24 cellular contexts compared by ENCODE assay signal in the genomic region with DNA sequence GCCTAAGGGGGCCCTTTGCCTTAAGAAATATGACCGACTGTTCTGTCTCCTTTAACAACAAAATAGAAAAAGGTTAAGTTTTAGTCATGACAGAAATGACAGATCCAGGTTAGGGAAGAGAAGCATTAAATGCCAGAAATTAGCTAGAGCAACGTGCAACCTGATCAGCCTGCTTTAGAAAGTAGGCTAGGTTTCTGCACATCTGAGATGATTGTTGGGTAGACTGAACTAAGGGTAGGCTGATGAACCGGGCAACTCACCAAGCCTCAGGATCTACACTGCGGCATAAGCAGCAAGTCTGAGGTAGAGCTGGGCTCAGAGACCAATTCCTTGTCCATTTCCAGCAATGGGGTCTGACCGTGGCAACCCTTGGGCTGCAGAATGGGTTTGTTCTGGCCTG. TPM values are rescaled to one million over a fixed set of nuclear protein-coding genes. Genes with fewer than 3 reads are reported as not detected.
DNase-seq lines count a peak whose midpoint lies in the region; ATAC-seq, FAIRE-seq and TF ChIP-seq lines count a peak whose summit lies in the region.
"Had no signal": no experiment of that assay in that cellular context is flagged by ENCODE, and none has a peak within 500 bp of the region (broad histone marks: within the 10 kb centered on the region; RNA-seq: fewer than 3 reads in every experiment).

No MANE protein-coding gene starts in this region.

- intact Hi-C loops in kidney (cut with DNase I), result no loop called here
- intact Hi-C loops in CD8-positive, alpha-beta T cell (cut with DNase I, micrococcal nuclease), result no loop called here

- H3K4me2 ChIP-seq in neural progenitor cell, result no peak overlapping the region
- H3K4me2 ChIP-seq: BLaER1 had no signal

- CTCF ChIA-PET in activated CD8-positive, alpha-beta memory T cell treated with anti-CD3 and anti-CD28 coated beads, Interleukin-2, amount 10 ng/mL, durations not matched to agents 7 days and 5 days (lab: Charles Lee), result interaction anchor here (1.3 kb wide), 1 partner anchor 71 kb away, joined by 3 read pairs; no protein-coding TSS in a partner anchor
- CTCF ChIA-PET in CD8-positive, alpha-beta T cell (lab: Charles Lee), result interaction anchor here (1.3 kb wide), 1 partner anchor 10 kb away, joined by 3 read pairs; no protein-coding TSS in a partner anchor

- no peaks in the 10 kb centered on the region for H3K27me3 ChIP-seq in neural progenitor cell
- H3K27me3 ChIP-seq in CD8-positive, alpha-beta T cell (ENCODE audit: insufficient read depth, low read length), result no peaks in the 10 kb centered on the region
- H3K27me3 ChIP-seq: BLaER1 had no signal

- POLR2A ChIA-PET in CD8-positive, alpha-beta T cell (lab: Charles Lee), result no interaction called here

- no peak overlapping the region for H2AFZ ChIP-seq in neural progenitor cell (replicated peaks)

- H3K4me1 Mint-ChIP-seq in activated CD8-positive, alpha-beta memory T cell treated with anti-CD3 and anti-CD28 coated beads, Interleukin-2, amount 10 ng/mL, durations not matched to agents 7 days and 5 days, result no peaks in the 10 kb centered on the region
- no peaks in the 10 kb centered on the region for H3K4me1 Mint-ChIP-seq in neural progenitor cell
- no peaks in the 10 kb centered on the region for H3K4me1 Mint-ChIP-seq in CD8-positive, alpha-beta T cell (ENCODE audit: low read depth)
- H3K4me1 Mint-ChIP-seq: B cell; CD8-positive, alpha-beta memory T cell had no signal

- H4K20me1 ChIP-seq in neural progenitor cell (ENCODE audit: low read depth), result no peaks in the 10 kb centered on the region
- H4K20me1 ChIP-seq: BLaER1 had no signal

- no peaks in the 10 kb centered on the region for H3K9me3 ChIP-seq in kidney (ENCODE audit: control insufficient read depth in 1 of 2, low read length in 2 of 2)
- H3K9me3 ChIP-seq in neural progenitor cell (ENCODE audit: low read depth), result no peaks in the 10 kb centered on the region
- no peaks in the 10 kb centered on the region for H3K9me3 ChIP-seq in CD8-positive, alpha-beta T cell (ENCODE audit: low read length)
- H3K9me3 ChIP-seq: BLaER1 had no signal

- no peak for ATAC-seq in activated CD8-positive, alpha-beta memory T cell treated with anti-CD3 and anti-CD28 coated beads, Interleukin-2, amount 10 ng/mL, durations not matched to agents 7 days and 5 days
- no peak for ATAC-seq in GM19035 (IDR thresholded peaks at IDR 0.05; ENCODE audit: unreplicated experiment)
- ATAC-seq in CD8-positive, alpha-beta T cell, result no peak
- ATAC-seq: GM12878 had no signal

- no peak for FAIRE-seq in kidney (lab: Jason Lieb, UNC)
- FAIRE-seq: A204.1, D721Med, GM12878, H1 had no signal

- H3K36me3 ChIP-seq in kidney (ENCODE audit: control insufficient read depth in 1 of 2, insufficient read depth in 2 of 2, low read length in 2 of 2) (no peaks in the 10 kb centered on the region), neural progenitor cell (no peaks in the 10 kb centered on the region)
- H3K36me3 ChIP-seq in CD8-positive, alpha-beta T cell (ENCODE audit: insufficient read depth, low read length), result no peaks in the 10 kb centered on the region
- H3K36me3 ChIP-seq: BLaER1 had no signal

- no peaks in the 10 kb centered on the region for H3K36me3 Mint-ChIP-seq in activated CD8-positive, alpha-beta memory T cell treated with anti-CD3 and anti-CD28 coated beads, Interleukin-2, amount 10 ng/mL, durations not matched to agents 7 days and 5 days
- no peaks in the 10 kb centered on the region for H3K36me3 Mint-ChIP-seq in neural progenitor cell
- H3K36me3 Mint-ChIP-seq in CD8-positive, alpha-beta T cell, result no peaks in the 10 kb centered on the region
- H3K36me3 Mint-ChIP-seq: CD4-positive, CD25-positive, alpha-beta regulatory T cell; CD8-positive, alpha-beta memory T cell had no signal

- DNase-seq in activated CD8-positive, alpha-beta memory T cell treated with anti-CD3 and anti-CD28 coated beads, Interleukin-2, amount 10 ng/mL, durations not matched to agents 7 days and 5 days, result peak; percentile 21
- DNase-seq in activated CD8-positive, alpha-beta memory T cell treated with anti-CD3 and anti-CD28 coated beads, Interleukin-2, amount 50 U/mL, for 48 hours, result no peak
- peak; percentile 1 for DNase-seq in kidney
- peak; percentile 79 for DNase-seq in putamen (ENCODE audit: low spot score)
- no peak for DNase-seq in neural progenitor cell (ENCODE audit: low spot score)
- no peak for DNase-seq in CD8-positive, alpha-beta T cell
- DNase-seq: CD4-positive, CD25-positive, alpha-beta regulatory T cell; CD8-positive, alpha-beta memory T cell; DMS 273 treated with DMSO at 0.1 percent for 48 hours; DMS79; EL; GDM1; H7; HCEC 1CT had no signal

- no peaks in the 10 kb centered on the region for H3K9me3 Mint-ChIP-seq in activated CD8-positive, alpha-beta memory T cell treated with anti-CD3 and anti-CD28 coated beads, Interleukin-2, amount 10 ng/mL, durations not matched to agents 7 days and 5 days (ENCODE audit: low read depth)
- H3K9me3 Mint-ChIP-seq in neural progenitor cell, result no peaks in the 10 kb centered on the region
- no peaks in the 10 kb centered on the region for H3K9me3 Mint-ChIP-seq in CD8-positive, alpha-beta T cell
- H3K9me3 Mint-ChIP-seq: CD8-positive, alpha-beta memory T cell had no signal

- TF ChIP-seq CTCF in kidney (IDR thresholded peaks at IDR 0.05; ENCODE audit: borderline replicate concordance, extremely low read depth, insufficient read depth) (no peak), neural progenitor cell (IDR thresholded peaks at IDR 0.05) (no peak)
- TF ChIP-seq CTCF in CD8-positive, alpha-beta T cell (IDR thresholded peaks at IDR 0.05), result no peak

- H3F3A ChIP-seq in neural progenitor cell (ENCODE audit: low read depth), result no peaks in the 10 kb centered on the region

- no peak overlapping the region for H3K27ac Mint-ChIP-seq in activated CD8-positive, alpha-beta memory T cell treated with anti-CD3 and anti-CD28 coated beads, Interleukin-2, amount 10 ng/mL, durations not matched to agents 7 days and 5 days
- no peak overlapping the region for H3K27ac Mint-ChIP-seq in neural progenitor cell
- no peak overlapping the region for H3K27ac Mint-ChIP-seq in CD8-positive, alpha-beta T cell
- H3K27ac Mint-ChIP-seq: B cell; CD4-positive, CD25-positive, alpha-beta regulatory T cell had no signal

- H3K27ac ChIP-seq in kidney (ENCODE audit: low read depth in 2 of 2, low read length in 2 of 2) (no peak overlapping the region), neural progenitor cell (no peak overlapping the region)
- H3K27ac ChIP-seq in CD8-positive, alpha-beta T cell (ENCODE audit: low read depth, low read length), result no peak overlapping the region
- H3K27ac ChIP-seq: 22Rv1, BLaER1, C4-2B had no signal

- H3K4me1 ChIP-seq in kidney (ENCODE audit: control insufficient read depth in 1 of 2, insufficient read depth in 1 of 2, low read depth in 1 of 2, low read length in 2 of 2) (no peaks in the 10 kb centered on the region), neural progenitor cell (no peaks in the 10 kb centered on the region)
- no peaks in the 10 kb centered on the region for H3K4me1 ChIP-seq in CD8-positive, alpha-beta T cell (ENCODE audit: insufficient read depth, low read length)

- no peak overlapping the region for H3K4me3 Mint-ChIP-seq in activated CD8-positive, alpha-beta memory T cell treated with anti-CD3 and anti-CD28 coated beads, Interleukin-2, amount 10 ng/mL, durations not matched to agents 7 days and 5 days
- H3K4me3 Mint-ChIP-seq in neural progenitor cell, result no peak overlapping the region
- no peak overlapping the region for H3K4me3 Mint-ChIP-seq in CD8-positive, alpha-beta T cell
- H3K4me3 Mint-ChIP-seq: B cell; CD4-positive, CD25-positive, alpha-beta regulatory T cell; CD8-positive, alpha-beta memory T cell had no signal

- H3K79me2 ChIP-seq in neural progenitor cell (ENCODE audit: low read depth), result no peaks in the 10 kb centered on the region

- H3K4me3 ChIP-seq in kidney (ENCODE audit: low read length in 2 of 2) (no peak overlapping the region), neural progenitor cell (no peak overlapping the region)
- no peak overlapping the region for H3K4me3 ChIP-seq in CD8-positive, alpha-beta T cell (ENCODE audit: low read depth, low read length)
- H3K4me3 ChIP-seq: BLaER1, GM12878 had no signal

- peaks cover 5% of the 10 kb centered on the region for H3K27me3 Mint-ChIP-seq in activated CD8-positive, alpha-beta memory T cell treated with anti-CD3 and anti-CD28 coated beads, Interleukin-2, amount 10 ng/mL, durations not matched to agents 7 days and 5 days
- H3K27me3 Mint-ChIP-seq in neural progenitor cell (ENCODE audit: insufficient read depth, low read depth), result peaks cover 6% of the 10 kb centered on the region
- peaks cover 15% of the 10 kb centered on the region for H3K27me3 Mint-ChIP-seq in CD8-positive, alpha-beta T cell (ENCODE audit: low read depth)

- no peak overlapping the region for H3K9ac ChIP-seq in kidney (ENCODE audit: low read length in 2 of 2)
- H3K9ac ChIP-seq in neural progenitor cell, result no peak overlapping the region
- H3K9ac ChIP-seq: BLaER1 had no signal

RNA-seq across cellular contexts. Expression of a gene that starts 29.4 kb away (rescaled TPM):
- total RNA-seq in activated CD8-positive, alpha-beta memory T cell treated with anti-CD3 and anti-CD28 coated beads, Interleukin-2, amount 10 ng/mL, durations not matched to agents 7 days and 5 days, result 10 to 100 TPM; 25.0 to 35.6 TPM
- total RNA-seq in kidney (217 TPM), neural progenitor cell (ENCODE audit: low replicate concordance) (371 and 405 TPM in 2 replicates)
- 435 TPM for polyA plus RNA-seq in kidney (ENCODE audit: insufficient read depth, low read depth, low replicate concordance)
- total RNA-seq in CD8-positive, alpha-beta T cell, result 10 to 100 TPM; 24.6 to 25.4 TPM

RNA-seq across cellular contexts. Expression of a gene that starts 29.9 kb away (rescaled TPM):
- total RNA-seq in activated CD8-positive, alpha-beta memory T cell treated with anti-CD3 and anti-CD28 coated beads, Interleukin-2, amount 10 ng/mL, durations not matched to agents 7 days and 5 days, result 10 to 100 TPM; 20.9 to 25.6 TPM
- total RNA-seq in kidney, result 27.1 TPM
- 60.1 TPM for polyA plus RNA-seq in kidney (ENCODE audit: insufficient read depth, low read depth, low replicate concordance)
- 45.5 and 47.0 TPM in 2 replicates for total RNA-seq in neural progenitor cell (ENCODE audit: low replicate concordance)
- 10 to 100 TPM; 18.6 to 24.0 TPM for total RNA-seq in CD8-positive, alpha-beta T cell

RNA-seq across cellular contexts. Expression of a gene that starts 37.7 kb away (rescaled TPM):
- not detected for total RNA-seq in activated CD8-positive, alpha-beta memory T cell treated with anti-CD3 and anti-CD28 coated beads, Interleukin-2, amount 10 ng/mL, durations not matched to agents 7 days and 5 days
- total RNA-seq in kidney (0.13 TPM), neural progenitor cell (ENCODE audit: low replicate concordance) (0.40 TPM in 1 of 2 replicates, not detected in the other)
- 0.47 TPM for polyA plus RNA-seq in kidney (ENCODE audit: insufficient read depth, low read depth, low replicate concordance)
- not detected for total RNA-seq in CD8-positive, alpha-beta T cell
- total RNA-seq: B cell; CD4-positive, CD25-positive, alpha-beta regulatory T cell; CD8-positive, alpha-beta memory T cell; GM12878 had no signal
- polyA plus RNA-seq: AG04450; CD4-positive, CD25-positive, alpha-beta regulatory T cell; CD8-positive, alpha-beta memory T cell had no signal

Comparison
In these comparisons a context has a peak if more than half of its experiments do, and no peak if none do; other contexts are left out.
1. DNase-seq: peak in activated CD8-positive, alpha-beta memory T cell treated with anti-CD3 and anti-CD28 coated beads, Interleukin-2, amount 10 ng/mL, durations not matched to agents 7 days and 5 days (single experiment), kidney (single experiment) and putamen (single experiment); none in activated CD8-positive, alpha-beta memory T cell treated with anti-CD3 and anti-CD28 coated beads, Interleukin-2, amount 50 U/mL, for 48 hours (single experiment), neural progenitor cell (single experiment) and CD8-positive, alpha-beta T cell (0 of 7).